23 cellular contexts compared by ENCODE assay signal in the genomic region with DNA sequence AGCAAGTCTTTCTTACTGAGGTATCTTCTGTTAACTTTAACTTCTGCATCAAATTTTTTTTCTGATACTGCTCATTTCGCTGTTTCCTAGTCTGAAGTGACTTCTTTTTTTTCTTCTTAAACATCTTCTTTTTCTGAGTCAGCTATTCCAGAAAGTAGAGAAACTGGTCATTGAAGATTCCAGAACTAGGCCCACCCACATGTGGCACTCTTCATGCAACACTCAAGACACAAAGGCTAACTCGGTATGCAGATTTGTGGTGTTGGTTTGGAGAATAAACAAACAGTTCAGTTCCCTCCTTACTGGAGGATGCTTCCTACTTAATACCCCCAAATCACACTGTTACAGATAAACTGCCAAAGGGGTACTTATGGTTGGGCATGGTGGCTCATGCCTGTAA.
"Had no signal": no experiment of that assay in that cellular context is flagged by ENCODE, and none has a peak within 500 bp of the region (broad histone marks: within the 10 kb centered on the region; RNA-seq: fewer than 3 reads in every experiment).

No MANE protein-coding gene starts in this region.

- H3K9me3 Mint-ChIP-seq: activated naive CD8-positive, alpha-beta T cell treated with anti-CD3 and anti-CD28 coated beads, Interleukin-2, amount 10 ng/mL, durations not matched to agents 7 days and 5 days; activated T-cell treated with anti-CD3 and anti-CD28 coated beads, Interleukin-2, amount 50 U/mL, for 72 hours; T-cell had no signal

- H3K4me3 Mint-ChIP-seq: activated naive CD8-positive, alpha-beta T cell treated with anti-CD3 and anti-CD28 coated beads, Interleukin-2, amount 10 ng/mL, durations not matched to agents 7 days and 5 days; T-cell had no signal

- H3K27me3 ChIP-seq: adrenal gland had no signal

- H3K4me1 ChIP-seq: adrenal gland had no signal

- H3K27ac ChIP-seq: adrenal gland, SK-N-MC, VCaP had no signal

- DNase-seq: activated CD4-positive, alpha-beta T cell treated with anti-CD3 and anti-CD28 coated beads, Interleukin-2, amount 50 U/mL, for 48 hours; activated CD4-positive, CD25-positive, alpha-beta regulatory T cell; activated naive CD4-positive, alpha-beta T cell treated with anti-CD3 and anti-CD28 coated beads, Interleukin-2, amount 50 U/mL, for 16 hours; activated naive CD8-positive, alpha-beta T cell treated with anti-CD3 and anti-CD28 coated beads, Interleukin-2, amount 10 ng/mL, durations not matched to agents 7 days and 5 days; activated T-cell treated with anti-CD3 and anti-CD28 coated beads, Interleukin-2, amount 50 U/mL, for 72 hours; adrenal gland; anterior cingulate cortex; KG1; NCI-H1092; NCI-H1417; NCI-H1930; NCI-H2171 treated with DMSO at 0.1 percent for 48 hours; NCI-H345; NCI-H510A; NCI-H526 treated with DMSO at 0.1 percent for 48 hours; NCI-H82; OCI-M1; RPMI8226; T-cell had no signal

- ATAC-seq: activated T-cell treated with anti-CD3 and anti-CD28 coated beads, Interleukin-2, amount 50 U/mL, for 72 hours; Panc1; Right ventricle myocardium inferior; T-cell had no signal

- H3K27ac Mint-ChIP-seq: activated naive CD8-positive, alpha-beta T cell treated with anti-CD3 and anti-CD28 coated beads, Interleukin-2, amount 10 ng/mL, durations not matched to agents 7 days and 5 days; activated T-cell treated with anti-CD3 and anti-CD28 coated beads, Interleukin-2, amount 50 U/mL, for 72 hours; T-cell had no signal

- H3K4me3 ChIP-seq: adrenal gland, SK-N-MC had no signal

- H3K27me3 Mint-ChIP-seq: activated naive CD8-positive, alpha-beta T cell treated with anti-CD3 and anti-CD28 coated beads, Interleukin-2, amount 10 ng/mL, durations not matched to agents 7 days and 5 days; T-cell had no signal

- H3K9me3 ChIP-seq: adrenal gland had no signal

- H3K36me3 Mint-ChIP-seq: activated naive CD8-positive, alpha-beta T cell treated with anti-CD3 and anti-CD28 coated beads, Interleukin-2, amount 10 ng/mL, durations not matched to agents 7 days and 5 days; T-cell had no signal

- H3K36me3 ChIP-seq: adrenal gland had no signal
